Comparison of ENCODE assay signal across 26 cellular contexts in the genomic region with DNA sequence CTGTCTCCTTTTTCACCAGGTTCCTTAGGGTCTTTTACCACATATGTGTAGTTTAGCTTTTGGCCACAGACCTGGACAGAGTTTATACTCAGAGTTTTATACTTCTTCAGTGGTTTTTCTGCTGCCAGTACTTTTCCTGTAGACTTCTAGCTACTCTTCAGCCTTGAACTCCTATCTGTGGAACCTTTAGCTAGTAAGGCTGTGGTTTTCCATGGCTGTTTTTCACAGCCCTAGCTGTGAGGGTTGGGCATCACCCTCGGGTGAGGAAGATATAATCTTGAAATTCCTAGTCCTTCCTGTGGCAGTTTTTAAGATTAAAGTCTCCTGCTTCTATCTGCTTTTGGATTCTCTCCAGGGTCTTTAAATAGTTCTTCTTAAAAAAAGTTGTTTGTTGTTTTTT.
"Had no signal": no experiment of that assay in that cellular context is flagged by ENCODE, and none has a peak within 500 bp of the region (broad histone marks: within the 10 kb centered on the region; RNA-seq: fewer than 3 reads in every experiment).

No MANE protein-coding gene starts in this region.

- H3K9ac ChIP-seq: SK-N-SH had no signal

- H3K9me3 ChIP-seq: ascending aorta, body of pancreas, SJCRH30 had no signal

- H3K36me3 ChIP-seq: ascending aorta, SJCRH30, WERI-Rb-1 had no signal

- H3K4me2 ChIP-seq: SK-N-SH had no signal

- DNase-seq: activated CD4-positive, alpha-beta T cell treated with anti-CD3 and anti-CD28 coated beads for 36 hours; activated CD4-positive, alpha-beta T cell treated with anti-CD3 and anti-CD28 coated beads, Interleukin-2, amount 50 U/mL, for 1 hour; activated CD8-positive, alpha-beta memory T cell treated with anti-CD3 and anti-CD28 coated beads, Interleukin-2, amount 50 U/mL, for 4 hours; activated CD8-positive, alpha-beta T cell treated with anti-CD3 and anti-CD28 coated beads for 36 hours; activated naive CD4-positive, alpha-beta T cell treated with anti-CD3 and anti-CD28 coated beads, Interleukin-2, amount 50 U/mL, for 16 hours; activated T-cell treated with anti-CD3 and anti-CD28 coated beads, Interleukin-2, amount 50 U/mL, for 72 hours; amniotic stem cell; body of pancreas; Kasumi-1; KBM-7; NCI-H1048; NCI-H1417; NCI-H1694; NCI-H2029; NCI-H2107; NCI-H345; NCI-H510A; NCI-H526 treated with DMSO at 0.1 percent for 48 hours; NCI-H82; Right ventricle myocardium superior; SJCRH30; SK-N-SH; T-helper 1 cell; WERI-Rb-1 had no signal

- H3K4me3 ChIP-seq: ascending aorta, body of pancreas, SJCRH30 had no signal

- ATAC-seq: activated CD4-positive, alpha-beta T cell treated with anti-CD3 and anti-CD28 coated beads for 36 hours; activated CD8-positive, alpha-beta T cell treated with anti-CD3 and anti-CD28 coated beads for 36 hours; activated T-cell treated with anti-CD3 and anti-CD28 coated beads, Interleukin-2, amount 50 U/mL, for 72 hours; body of pancreas had no signal

- H3K27ac ChIP-seq: ascending aorta, body of pancreas, RWPE1, SJCRH30, WERI-Rb-1 had no signal

- H3K27me3 ChIP-seq: ascending aorta, body of pancreas, SJCRH30 had no signal

- H3K4me1 ChIP-seq: ascending aorta, body of pancreas, SJCRH30 had no signal
